1 cellular context compared by ENCODE assay signal in genomic region chr17:64262422-64263260, GRCh38.
TF ChIP-seq lines count a peak whose summit lies in the region.

Gene TEX2, minus strand, starts transcription at chr17:64263260. Its CDS starts 49,043 bp downstream, at chr17:64214217.

TF ChIP-seq in K562, 482 proteins besides CTCF, POLR2A, EP300 and RAD21 (continued from another document and continues in another):
- TF ChIP-seq SIN3A (IDR thresholded peaks at IDR 0.05; ENCODE audit: borderline replicate concordance in 2 of 2, control insufficient read depth in 1 of 2, low read depth in 2 of 2, low read length in 2 of 2), result peak; percentile 38 to 44; a peak in 2 of 4 replicates
- TF ChIP-seq RBBP5 (IDR thresholded peaks at IDR 0.05; ENCODE audit: borderline replicate concordance, insufficient read depth, low read length, poor library complexity, severe bottlenecking), result peak; percentile 88
- no peak for TF ChIP-seq PRMT5 (CRISPR knock-in tag; IDR thresholded peaks at IDR 0.05)
- TF ChIP-seq HNRNPLL (IDR thresholded peaks at IDR 0.05; ENCODE audit: low read depth, low read length, poor library complexity, severe bottlenecking), result peak; percentile 47
- no peak for TF ChIP-seq MXD1 (CRISPR knock-in tag; IDR thresholded peaks at IDR 0.05; ENCODE audit: borderline replicate concordance, poor library complexity, severe bottlenecking)
- TF ChIP-seq CREB1 (IDR thresholded peaks at IDR 0.05), result no peak
- TF ChIP-seq CREB1 (CRISPR knock-in tag; IDR thresholded peaks at IDR 0.05), result peak; percentile 55; the same call in 1 of the 2 replicates
- TF ChIP-seq BRCA1 (IDR thresholded peaks at IDR 0.05), result no peak
- TF ChIP-seq BRCA1 (CRISPR knock-in tag; IDR thresholded peaks at IDR 0.05), result no peak
- TF ChIP-seq E2F5 (CRISPR knock-in tag; IDR thresholded peaks at IDR 0.05), result no peak
- TF ChIP-seq ZKSCAN3 (CRISPR knock-in tag; IDR thresholded peaks at IDR 0.05), result no peak
- TF ChIP-seq KDM2B (CRISPR knock-in tag; IDR thresholded peaks at IDR 0.05), result 0 out of 2 replicates have a peak, but pooled peaks have one; percentile 34
- TF ChIP-seq CBX5 (IDR thresholded peaks at IDR 0.05; ENCODE audit: borderline replicate concordance, low read depth), result no peak
- TF ChIP-seq THAP12 (CRISPR knock-in tag; IDR thresholded peaks at IDR 0.05), result 0 out of 2 replicates have a peak, but pooled peaks have one; percentile 9
- TF ChIP-seq NRF1 (conservative IDR thresholded peaks at IDR 0.05 in 1 of 2, IDR thresholded peaks at IDR 0.05 in 1 of 2), result 0 out of 4 replicates have a peak, but pooled peaks have one; percentile 11 to 25
- TF ChIP-seq ZNF143 (CRISPR knock-in tag; IDR thresholded peaks at IDR 0.05), result no peak
- TF ChIP-seq MNT (conservative IDR thresholded peaks at IDR 0.05), result peak in 1 of 2 experiments; percentile 49; a peak in 3 of 4 replicates
- no peak for TF ChIP-seq ETV1 (tag; conservative IDR thresholded peaks at IDR 0.05; ENCODE audit: low read depth)
- TF ChIP-seq EGR1 (conservative IDR thresholded peaks at IDR 0.05), result peak; percentile 63
- no peak; the same call in none of the 2 replicates for TF ChIP-seq NKRF (IDR thresholded peaks at IDR 0.05; ENCODE audit: borderline replicate concordance)
- no peak for TF ChIP-seq DIDO1 (tag; IDR thresholded peaks at IDR 0.05; ENCODE audit: low read depth)
- no peak for TF ChIP-seq ZNF584 (CRISPR knock-in tag; IDR thresholded peaks at IDR 0.05; ENCODE audit: low read depth)
- peak in 1 of 2 experiments; percentile 12; a peak in 2 of 4 replicates for TF ChIP-seq HDAC1 (IDR thresholded peaks at IDR 0.05)
- TF ChIP-seq ZFX (CRISPR knock-in tag; IDR thresholded peaks at IDR 0.05), result peak; percentile 92
- 0 out of 6 replicates have a peak, but pooled peaks of 1 of the 3 experiments have one; percentile 3 for TF ChIP-seq ZBTB11 (CRISPR knock-in tag; IDR thresholded peaks at IDR 0.05)
- 0 out of 2 replicates have a peak, but pooled peaks have one; percentile 29 for TF ChIP-seq CXXC5 (CRISPR knock-in tag; IDR thresholded peaks at IDR 0.05)
- peak in 1 of 2 experiments; percentile 51; a peak in 2 of 4 replicates for TF ChIP-seq MAZ (CRISPR knock-in tag; conservative IDR thresholded peaks at IDR 0.05 in 1 of 2, IDR thresholded peaks at IDR 0.05 in 1 of 2)
- peak; percentile 7 for TF ChIP-seq HMGN3 (IDR thresholded peaks at IDR 0.05; ENCODE audit: borderline replicate concordance, extremely low read depth, insufficient read length, low read depth, low read length)
- TF ChIP-seq RBFOX2 (IDR thresholded peaks at IDR 0.05; ENCODE audit: low read depth, low read length), result peak; percentile 71
- TF ChIP-seq PHF8 (IDR thresholded peaks at IDR 0.05; ENCODE audit: borderline replicate concordance, low read length), result peak; percentile 78; the same call in 1 of the 2 replicates
- TF ChIP-seq MYC (IDR thresholded peaks at IDR 0.05; ENCODE audit: low read depth, low read length), result 0 out of 2 replicates have a peak, but pooled peaks have one; percentile 25
- no peak for TF ChIP-seq MYC (CRISPR knock-in tag; IDR thresholded peaks at IDR 0.05; ENCODE audit: borderline replicate concordance, low read depth)
- TF ChIP-seq MITF (IDR thresholded peaks at IDR 0.05), result no peak
- TF ChIP-seq POLR2H (tag; IDR thresholded peaks at IDR 0.05; ENCODE audit: low read depth), result no peak
- TF ChIP-seq KAT7 (CRISPR knock-in tag; IDR thresholded peaks at IDR 0.05; ENCODE audit: borderline replicate concordance), result 0 out of 2 replicates have a peak, but pooled peaks have one; percentile 29
- TF ChIP-seq ZNF316 (IDR thresholded peaks at IDR 0.05), result no peak
- TF ChIP-seq RFX7 (CRISPR knock-in tag; IDR thresholded peaks at IDR 0.05), result no peak
- no peak for TF ChIP-seq RREB1 (CRISPR knock-in tag; IDR thresholded peaks at IDR 0.05)
- TF ChIP-seq NFRKB (IDR thresholded peaks at IDR 0.05; ENCODE audit: low read depth), result no peak
- TF ChIP-seq HNRNPL (IDR thresholded peaks at IDR 0.05; ENCODE audit: low read depth, low read length), result peak; percentile 79
- 0 out of 2 replicates have a peak, but pooled peaks have one; percentile 28 for TF ChIP-seq ERF (CRISPR knock-in tag; IDR thresholded peaks at IDR 0.05)
- TF ChIP-seq MEF2D (tag; conservative IDR thresholded peaks at IDR 0.05; ENCODE audit: low read depth), result no peak
- TF ChIP-seq KDM5B (IDR thresholded peaks at IDR 0.05; ENCODE audit: insufficient replicate concordance, low read depth, low read length), result peak; percentile 47
